ENCODE assay signal across 8 cellular contexts in genomic region chr2:675982-676646, GRCh38. TPM values are rescaled to one million over a fixed set of nuclear protein-coding genes. Genes with fewer than 3 reads are reported as not detected.
DNase-seq lines count a peak whose midpoint lies in the region; ATAC-seq and TF ChIP-seq lines count a peak whose summit lies in the region.

No MANE protein-coding gene starts in this region.

- peak overlapping the region; percentile 81 for H3K4me3 ChIP-seq in choroid plexus epithelial cell (ENCODE audit: low read depth, low read length)

- H3K9me3 Mint-ChIP-seq in stimulated activated memory B cell treated with anti-CD40 and anti-IgM and Interleukin-4, amounts not matched to agents 10 μg/mL and 1 μg/mL and 100 μg/mL, for 72 hours = no peaks in the 10 kb centered on the region

- H3K27me3 Mint-ChIP-seq in stimulated activated memory B cell treated with anti-CD40 and anti-IgM and Interleukin-4, amounts not matched to agents 10 μg/mL and 1 μg/mL and 100 μg/mL, for 72 hours = no peaks in the 10 kb centered on the region

- peak overlapping the region; percentile 95 for H3K27ac Mint-ChIP-seq in stimulated activated memory B cell treated with anti-CD40 and anti-IgM and Interleukin-4, amounts not matched to agents 10 μg/mL and 1 μg/mL and 100 μg/mL, for 72 hours

- peaks cover 29% of the 10 kb centered on the region for H3K36me3 Mint-ChIP-seq in stimulated activated memory B cell treated with anti-CD40 and anti-IgM and Interleukin-4, amounts not matched to agents 10 μg/mL and 1 μg/mL and 100 μg/mL, for 72 hours

- peak overlapping the region; percentile 88 for H3K4me3 Mint-ChIP-seq in stimulated activated memory B cell treated with anti-CD40 and anti-IgM and Interleukin-4, amounts not matched to agents 10 μg/mL and 1 μg/mL and 100 μg/mL, for 72 hours

- ATAC-seq in GM21528 (IDR thresholded peaks at IDR 0.05; ENCODE audit: low FRiP score, unreplicated experiment) (peak; percentile 31), left lobe of liver (peak; percentile 3)
- ATAC-seq in stimulated activated memory B cell treated with anti-CD40 and anti-IgM and Interleukin-4, amounts not matched to agents 10 μg/mL and 1 μg/mL and 100 μg/mL, for 72 hours = peak; percentile 13

- in situ Hi-C loops in G401 (cut with HindIII; ENCODE audit: low sequenced_read_pairs) (no loop called here), SK-MEL-5 (cut with HindIII; ENCODE audit: low pct_unique_long_range_greater_than_20kb, low sequenced_read_pairs) (no loop called here)

- peak; percentile 60 for TF ChIP-seq CTCF in choroid plexus epithelial cell (conservative IDR thresholded peaks at IDR 0.05; ENCODE audit: low read depth, low read length)

- H3K4me1 Mint-ChIP-seq in stimulated activated memory B cell treated with anti-CD40 and anti-IgM and Interleukin-4, amounts not matched to agents 10 μg/mL and 1 μg/mL and 100 μg/mL, for 72 hours = peaks cover 56% of the 10 kb centered on the region

- peak; percentile 71 for DNase-seq in G401 (ENCODE audit: low spot score)
- DNase-seq in HT1080 (ENCODE audit: low read depth) = peak; percentile 74
- peak; percentile 69 for DNase-seq in SK-MEL-5 (ENCODE audit: low read depth, low spot score)
- DNase-seq in choroid plexus epithelial cell (ENCODE audit: low read depth) = peak; percentile 96
- no peak for DNase-seq in left lobe of liver (ENCODE audit: low spot score)
- no peak for DNase-seq in NOMO-1 treated with dmso at 0.1 percent for 144 hours (lab: John Stamatoyannopoulos, UW; ENCODE audit: unreplicated experiment)

RNA-seq across cellular contexts. Expression of gene TMEM18, which starts 1.1 kb away (rescaled TPM):
- total RNA-seq in G401 (2014; rRNA removed; shearing (Covaris generic)) = 18.1 and 39.4 TPM in 2 replicates
- 22.5 and 27.5 TPM in 2 replicates for total RNA-seq in HT1080 (2014; rRNA removed; shearing (Covaris generic))
- polyA plus RNA-seq in HT1080 (2015; cell fraction: cytosol; rRNA removed) = 18.2 and 23.3 TPM in 2 replicates
- 21.3 and 27.5 TPM in 2 replicates for polyA plus RNA-seq in HT1080 (2015; cell fraction: nucleus; rRNA removed)
- 52.4 and 52.6 TPM in 2 replicates for total RNA-seq in SK-MEL-5 (2014; rRNA removed; shearing (Covaris generic))
- 28.2 and 36.2 TPM in 2 replicates for polyA plus RNA-seq in SK-MEL-5 (2015; cell fraction: cytosol; rRNA removed)
- 39.0 and 40.8 TPM in 2 replicates for polyA plus RNA-seq in SK-MEL-5 (2015; cell fraction: nucleus; rRNA removed)
- 7.3 TPM for total RNA-seq in left lobe of liver

Comparison
In these comparisons a context has a peak if more than half of its experiments do, and no peak if none do; other contexts are left out.
1. DNase-seq: peak in G401 (single experiment), HT1080 (single experiment), SK-MEL-5 (single experiment) and choroid plexus epithelial cell (single experiment); none in left lobe of liver (single experiment) and NOMO-1 treated with dmso at 0.1 percent for 144 hours (single experiment).
2. Peak in every context shown above with its lines, with median percentiles within 50 percentile points of each other: ATAC-seq.